ENCODE assay signal across 11 cellular contexts in genomic region chr20:23161244-23161875, GRCh38.
A peak's percentile ranks its signal among the peaks of the same experiment; 100 is the strongest.
DNase-seq lines count a peak whose midpoint lies in the region; ATAC-seq, FAIRE-seq and TF ChIP-seq lines count a peak whose summit lies in the region.
"Had no signal": no experiment of that assay in that cellular context is flagged by ENCODE, and none has a peak within 500 bp of the region (broad histone marks: within the 10 kb centered on the region; RNA-seq: fewer than 3 reads in every experiment).

No MANE protein-coding gene starts in this region.

- no peaks in the 10 kb centered on the region for H3K9me3 Mint-ChIP-seq in stimulated activated memory B cell treated with anti-CD40 and anti-IgM and Interleukin-4, amounts not matched to agents 10 μg/mL and 1 μg/mL and 100 μg/mL, for 72 hours

- DNase-seq in GM12878 (ENCODE audit: low read depth, low spot score), result no peak
- DNase-seq in keratinocyte (ENCODE audit: low read depth, low spot score), result peak; percentile 46
- no peak for DNase-seq in amygdala (lab: John Stamatoyannopoulos, UW)
- DNase-seq in activated naive CD4-positive, alpha-beta T cell (lab: John Stamatoyannopoulos, UW), result no peak
- DNase-seq: activated gamma-delta T cell treated with Interleukin-2 at 50 U/mL for 16 hours; effector memory CD4-positive, alpha-beta T cell; kidney glomerular epithelial cell had no signal

- H3K4me3 Mint-ChIP-seq in stimulated activated memory B cell treated with anti-CD40 and anti-IgM and Interleukin-4, amounts not matched to agents 10 μg/mL and 1 μg/mL and 100 μg/mL, for 72 hours, result no peak overlapping the region

- no peak for TF ChIP-seq RAD21 in GM12878 (IDR thresholded peaks at IDR 0.05; ENCODE audit: insufficient read depth, low read depth, low read length)

- H3K4me3 ChIP-seq in ACC112 (ENCODE audit: low read depth, low read length), result no peak overlapping the region
- H3K4me3 ChIP-seq in GM12878, result no peak overlapping the region
- H3K4me3 ChIP-seq in keratinocyte (ENCODE audit: control insufficient read depth in 2 of 3, extremely low read depth in 1 of 3, insufficient read depth in 2 of 3, low read depth in 1 of 3, low read length in 3 of 3), result no peak overlapping the region

- H3K9ac ChIP-seq in GM12878 (ENCODE audit: control insufficient read depth, insufficient read depth, low read length), result no peak overlapping the region
- peak overlapping the region; percentile 63 for H3K9ac ChIP-seq in keratinocyte (ENCODE audit: control insufficient read depth, extremely low read depth, insufficient read depth, low read length)

- H3K9me3 ChIP-seq in GM12878 (replicated peaks; ENCODE audit: control insufficient read depth, insufficient read depth, low read length) (no peaks in the 10 kb centered on the region), keratinocyte (ENCODE audit: control insufficient read depth, low read depth, low read length) (no peaks in the 10 kb centered on the region)

- H3K27me3 ChIP-seq in ACC112 (ENCODE audit: insufficient read depth, low read length), result no peaks in the 10 kb centered on the region
- H3K27me3 ChIP-seq in GM12878 (replicated peaks in 1 of 2; ENCODE audit: control insufficient read depth in 2 of 2, insufficient read depth in 2 of 2, low read length in 1 of 2), result no peaks in the 10 kb centered on the region
- H3K27me3 ChIP-seq in keratinocyte (ENCODE audit: control insufficient read depth, extremely low read depth, insufficient read depth, low read length), result no peaks in the 10 kb centered on the region

- ATAC-seq in HG02610 (IDR thresholded peaks at IDR 0.05; ENCODE audit: unreplicated experiment) (peak; percentile 57), GM12878 (peak; percentile 50), GM18517 (IDR thresholded peaks at IDR 0.05; ENCODE audit: unreplicated experiment) (no peak)
- ATAC-seq in stimulated activated memory B cell treated with anti-CD40 and anti-IgM and Interleukin-4, amounts not matched to agents 10 μg/mL and 1 μg/mL and 100 μg/mL, for 72 hours, result no peak

- POLR2A ChIA-PET in GM12878 (lab: Charles Lee), result interaction anchor here (1.2 kb wide), 1 partner anchor 12 kb away, joined by 5 read pairs; no protein-coding TSS in a partner anchor

- H4K20me1 ChIP-seq in GM12878 (ENCODE audit: control insufficient read depth, insufficient read depth) (no peaks in the 10 kb centered on the region), keratinocyte (ENCODE audit: control insufficient read depth, extremely low read depth, insufficient read depth, low read length) (no peaks in the 10 kb centered on the region)

- no peak overlapping the region; the same call in 1 of the 2 replicates for H3K4me2 ChIP-seq in GM12878 (ENCODE audit: control insufficient read depth, insufficient read depth)
- peak overlapping the region; percentile 31 for H3K4me2 ChIP-seq in keratinocyte (ENCODE audit: control insufficient read depth, extremely low read depth, insufficient read depth, low read depth, low read length)

- TF ChIP-seq POLR2A in GM12878 (IDR thresholded peaks at IDR 0.05; ENCODE audit: low read depth, low read length), result no peak

- H3K36me3 ChIP-seq in ACC112 (ENCODE audit: insufficient read depth, low read length) (no peaks in the 10 kb centered on the region), GM12878 (ENCODE audit: control insufficient read depth in 2 of 2, insufficient read depth in 2 of 2, low read length in 1 of 2) (no peaks in the 10 kb centered on the region), keratinocyte (ENCODE audit: control insufficient read depth in 2 of 2, extremely low read depth in 1 of 2, insufficient read depth in 2 of 2, low read length in 2 of 2) (no peaks in the 10 kb centered on the region)

- FAIRE-seq in GM12878 (lab: Jason Lieb, UNC) (no peak), keratinocyte (lab: Jason Lieb, UNC) (peak; percentile 87)

- no peaks in the 10 kb centered on the region for H3K4me1 Mint-ChIP-seq in stimulated activated memory B cell treated with anti-CD40 and anti-IgM and Interleukin-4, amounts not matched to agents 10 μg/mL and 1 μg/mL and 100 μg/mL, for 72 hours

- no peak for TF ChIP-seq CTCF in GM12878 (IDR thresholded peaks at IDR 0.05 in 2 of 3, conservative IDR thresholded peaks at IDR 0.05 in 1 of 3; ENCODE audit: control insufficient read depth in 2 of 3, extremely low read depth in 1 of 3, insufficient read depth in 1 of 3, low read depth in 3 of 3, low read length in 3 of 3)
- TF ChIP-seq CTCF in keratinocyte (optimal IDR thresholded peaks at IDR 0.05 in 1 of 3, IDR thresholded peaks at IDR 0.05 in 1 of 3, conservative IDR thresholded peaks at IDR 0.05 in 1 of 3; ENCODE audit: extremely low read depth in 1 of 3, insufficient read depth in 2 of 3, low read length in 3 of 3), result no peak

- H3K27ac ChIP-seq in ACC112 (ENCODE audit: low read depth, low read length), result peak overlapping the region; percentile 46
- no peak overlapping the region for H3K27ac ChIP-seq in GM12878 (ENCODE audit: control insufficient read depth, insufficient read depth)
- peak overlapping the region; percentile 82 for H3K27ac ChIP-seq in keratinocyte (ENCODE audit: control insufficient read depth, insufficient read depth, low read length)

- CTCF ChIA-PET in GM12878 (lab: Yijun Ruan, JAX), result interaction anchor here (0.7 to 1.7 kb wide), 6 partner anchors 9 to 110 kb away, joined by 3 to 6 read pairs (median 4); no protein-coding TSS in a partner anchor

- intact Hi-C loops in GM12878 (cut with micrococcal nuclease; ENCODE audit: unreplicated experiment), result no loop called here

- in situ Hi-C loops in GM12878 (cut with MboI), result no loop called here

- peaks cover 8% of the 10 kb centered on the region for H3K27me3 Mint-ChIP-seq in stimulated activated memory B cell treated with anti-CD40 and anti-IgM and Interleukin-4, amounts not matched to agents 10 μg/mL and 1 μg/mL and 100 μg/mL, for 72 hours

- 32% methylated on average over 15 of the region's 17 CpGs for WGBS in GM12878 (ENCODE audit: insufficient coverage, insufficient replicate concordance, low lambda C conversion rate, missing lambda C conversion rate)

- no peak overlapping the region for H3K27ac Mint-ChIP-seq in stimulated activated memory B cell treated with anti-CD40 and anti-IgM and Interleukin-4, amounts not matched to agents 10 μg/mL and 1 μg/mL and 100 μg/mL, for 72 hours

- TF ChIP-seq EP300 in GM12878 (IDR thresholded peaks at IDR 0.05; ENCODE audit: borderline replicate concordance in 1 of 2, control insufficient read depth in 1 of 2, low read depth in 2 of 2, low read length in 2 of 2), result no peak

- no TSS peak for BruUV-seq in GM12878 (replicated peaks; lab: Mats Ljungman, UMichigan)

- RAD21 ChIA-PET in GM12878 (lab: Charles Lee; ENCODE audit: unreplicated experiment), result interaction anchor here (0.6 kb wide), 1 partner anchor 31 kb away, joined by 3 read pairs; no protein-coding TSS in a partner anchor

- H2AFZ ChIP-seq in ACC112 (ENCODE audit: low read length, unreplicated experiment) (no peak overlapping the region), GM12878 (ENCODE audit: control insufficient read depth, low read depth, low read length) (no peak overlapping the region; the same call in 1 of the 2 replicates), keratinocyte (ENCODE audit: control insufficient read depth, low read length) (peak overlapping the region; percentile 37)

- dilution Hi-C loops in keratinocyte (cut with MboI; ENCODE audit: extremely low pct_ligation_motif_present, low sequenced_read_pairs), result no loop called here

- SMC1A ChIA-PET in GM12878 (lab: Charles Lee; ENCODE audit: uncharacterized antibody, unreplicated experiment), result interaction anchor here (1.1 to 5.9 kb wide), 7 partner anchors 13 to 96 kb away, joined by 3 to 58 read pairs (median 4); no protein-coding TSS in a partner anchor

- H3K9me1 ChIP-seq in keratinocyte (ENCODE audit: control insufficient read depth, extremely low read depth, insufficient read depth, low read length), result peaks cover 2% of the 10 kb centered on the region

- no peaks in the 10 kb centered on the region for H3K36me3 Mint-ChIP-seq in stimulated activated memory B cell treated with anti-CD40 and anti-IgM and Interleukin-4, amounts not matched to agents 10 μg/mL and 1 μg/mL and 100 μg/mL, for 72 hours

- peaks cover 42% of the 10 kb centered on the region for H3K4me1 ChIP-seq in ACC112 (ENCODE audit: control insufficient read depth, insufficient read depth, low read length, unreplicated experiment)
- H3K4me1 ChIP-seq in GM12878 (ENCODE audit: control insufficient read depth, insufficient read depth, low read length), result peaks cover 31% of the 10 kb centered on the region
- H3K4me1 ChIP-seq in keratinocyte (ENCODE audit: control insufficient read depth, extremely low read depth, insufficient read depth, low read length), result peaks cover 48% of the 10 kb centered on the region

- H3K79me2 ChIP-seq in ACC112 (ENCODE audit: control insufficient read depth, insufficient read depth, low read length, unreplicated experiment) (no peaks in the 10 kb centered on the region), GM12878 (ENCODE audit: control insufficient read depth, insufficient read depth, low read length) (no peaks in the 10 kb centered on the region), keratinocyte (ENCODE audit: control insufficient read depth, insufficient read depth, low read length) (no peaks in the 10 kb centered on the region)

TF ChIP-seq in GM12878, 131 proteins besides CTCF, POLR2A, EP300 and RAD21:
- peak; percentile 9; the same call in 1 of the 2 replicates for TF ChIP-seq SPI1 (IDR thresholded peaks at IDR 0.05; ENCODE audit: borderline replicate concordance, insufficient read depth, low read depth, low read length)
- no peak for TF ChIP-seq IRF5 (IDR thresholded peaks at IDR 0.05; ENCODE audit: borderline replicate concordance)
- 0 out of 2 replicates have a peak, but pooled peaks have one; percentile 20 for TF ChIP-seq EED (IDR thresholded peaks at IDR 0.05; ENCODE audit: low read depth)

Comparison
In these comparisons a context has a peak if more than half of its experiments do, and no peak if none do; other contexts are left out.
1. ATAC-seq: peak in HG02610 (single experiment) and GM12878 (single experiment); none in GM18517 (single experiment) and stimulated activated memory B cell treated with anti-CD40 and anti-IgM and Interleukin-4, amounts not matched to agents 10 μg/mL and 1 μg/mL and 100 μg/mL, for 72 hours (single experiment).